ENCODE assay signal across 9 cellular contexts in the genomic region with DNA sequence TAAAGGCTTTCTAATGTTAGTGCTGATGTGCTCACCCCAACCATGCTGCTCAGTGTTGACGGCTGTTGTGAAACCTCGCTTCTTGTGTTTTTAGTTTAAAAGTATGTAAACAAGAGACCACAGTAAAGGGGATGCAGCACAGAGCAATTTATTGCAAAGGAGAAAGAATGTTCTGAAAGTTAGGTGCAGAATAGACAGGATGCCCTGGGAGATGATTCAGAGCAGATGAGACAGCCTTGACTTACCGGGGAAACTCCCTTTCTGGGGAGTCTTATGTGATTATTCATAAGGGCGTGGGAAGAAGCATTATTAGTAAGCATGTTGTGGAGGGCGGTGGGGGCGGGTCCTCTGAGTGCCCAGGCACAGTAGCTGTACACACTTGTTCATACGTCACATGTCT. TPM values are rescaled to one million over a fixed set of nuclear protein-coding genes. Genes with fewer than 3 reads are reported as not detected.
DNase-seq lines count a peak whose midpoint lies in the region; ATAC-seq and FAIRE-seq lines count a peak whose summit lies in the region.
"Had no signal": no experiment of that assay in that cellular context is flagged by ENCODE, and none has a peak within 500 bp of the region (broad histone marks: within the 10 kb centered on the region; RNA-seq: fewer than 3 reads in every experiment).

No MANE protein-coding gene starts in this region.

- no peak for FAIRE-seq in GM19239 (lab: Jason Lieb, UNC)

- no peak for ATAC-seq in GM18511 (IDR thresholded peaks at IDR 0.05; ENCODE audit: unreplicated experiment)
- ATAC-seq: gastrocnemius medialis had no signal

- H3K4me3 ChIP-seq in skeletal muscle cell (ENCODE audit: low read depth, low read length): no peak overlapping the region
- H3K4me3 ChIP-seq: gastrocnemius medialis had no signal

- peak; percentile 94 for DNase-seq in Daoy (ENCODE audit: low read depth)
- peak; percentile 83 for DNase-seq in HK-2 (ENCODE audit: unreplicated experiment)
- peak; percentile 90 for DNase-seq in astrocyte of the hippocampus (ENCODE audit: low read depth, low spot score)
- peak; percentile 95 for DNase-seq in skeletal muscle cell (ENCODE audit: low read depth)
- DNase-seq in NCI-H748 (lab: John Stamatoyannopoulos, UW; ENCODE audit: unreplicated experiment): no peak
- no peak for DNase-seq in DMS114 treated with DMSO at 0.1 percent for 48 hours (lab: John Stamatoyannopoulos, UW; ENCODE audit: unreplicated experiment)
- no peak for DNase-seq in GM19239 (ENCODE audit: insufficient read length, low spot score)
- DNase-seq: gastrocnemius medialis had no signal

RNA-seq across cellular contexts. Expression of a gene that starts 47.7 kb away (rescaled TPM):
- 18.3 and 25.7 TPM in 2 replicates for total RNA-seq in Daoy (2014; rRNA removed; shearing (Covaris generic))

RNA-seq across cellular contexts. Expression of a gene that starts 50.4 kb away (rescaled TPM):
- total RNA-seq in Daoy (2014; rRNA removed; shearing (Covaris generic)): 4.4 and 6.5 TPM in 2 replicates

Comparison
In these comparisons a context has a peak if more than half of its experiments do, and no peak if none do; other contexts are left out.
1. DNase-seq: peak in Daoy (single experiment), HK-2 (single experiment), astrocyte of the hippocampus (single experiment) and skeletal muscle cell (single experiment); none in NCI-H748 (single experiment), DMS114 treated with DMSO at 0.1 percent for 48 hours (single experiment) and GM19239 (single experiment).